8 cellular contexts compared by ENCODE assay signal in genomic region chr4:105895324-105895608, GRCh38. TPM values are rescaled to one million over a fixed set of nuclear protein-coding genes. Genes with fewer than 3 reads are reported as not detected.
DNase-seq lines count a peak whose midpoint lies in the region; ATAC-seq and TF ChIP-seq lines count a peak whose summit lies in the region.

Gene NPNT (plus strand): TSS chr4:105895471. CDS start chr4:105895653, 182 bp downstream.

- DNase-seq in foreskin keratinocyte (peak in 1 of 2 donors; percentile 3), ovary (peak in 1 of 5 donors; percentile 33), epidermal melanocyte (ENCODE audit: insufficient read length, low spot score) (no peak)
- no peak for DNase-seq in stimulated activated CD4-positive, alpha-beta T cell treated with anti-CD3 and anti-CD28 coated beads, Interleukin-2, amount 100 ng/mL, for 24 hours
- no peak for DNase-seq in central memory CD4-positive, alpha-beta T cell

- no peaks in the 10 kb centered on the region for H3K9me3 ChIP-seq in OCI-LY1 (ENCODE audit: low read length)
- H3K9me3 ChIP-seq in ovary = no peaks in the 10 kb centered on the region

- WGBS in ovary, 3 donors = 1% methylated on average over 22 to 34 of the region's 34 CpGs; no CpG with 5 or more reads in 1 of the 3 donors

- peak; percentile 31 for ATAC-seq in GM18517 (IDR thresholded peaks at IDR 0.05; ENCODE audit: unreplicated experiment)
- peak; percentile 28 for ATAC-seq in HG02678 (IDR thresholded peaks at IDR 0.05; ENCODE audit: unreplicated experiment)
- ATAC-seq in foreskin keratinocyte = peak; percentile 34

- H3K9me2 ChIP-seq in OCI-LY1 (ENCODE audit: low read depth, low read length) = no peaks in the 10 kb centered on the region

- no peak within 1 kb of the TSS; the same call in 1 of the 2 replicates for H3K9ac ChIP-seq in OCI-LY1 (ENCODE audit: low read length)

- H4K20me1 ChIP-seq in OCI-LY1 (ENCODE audit: insufficient read depth, low read length) = no peaks in the 10 kb centered on the region

- no peaks in the 10 kb centered on the region for H3F3A ChIP-seq in OCI-LY1 (ENCODE audit: insufficient read depth, low read length)

- H3K4me1 ChIP-seq in OCI-LY1 (ENCODE audit: insufficient read depth, low read length, severe bottlenecking) (peaks cover 15% of the 10 kb centered on the region), foreskin keratinocyte (no peaks in the 10 kb centered on the region), ovary (ENCODE audit: insufficient read depth) (peaks cover 6% of the 10 kb centered on the region)

- H3K27ac ChIP-seq in OCI-LY1 (ENCODE audit: low read depth, low read length, poor library complexity, severe bottlenecking) (no peak within 1 kb of the TSS), foreskin keratinocyte (peak within 1 kb of the TSS; percentile 45), ovary (peak within 1 kb of the TSS in 1 of 2 donors; percentile 12)

- intact Hi-C loops in ovary (cut with DNase I) = no loop called here

- no peak for TF ChIP-seq EP300 in ovary (IDR thresholded peaks at IDR 0.05)

- no peaks in the 10 kb centered on the region for H3K79me2 ChIP-seq in OCI-LY1 (ENCODE audit: insufficient read depth, low read length)

- H3K4me3 ChIP-seq in OCI-LY1 (ENCODE audit: low read depth, low read length, poor library complexity, severe bottlenecking) = peak within 1 kb of the TSS; percentile 43
- peak within 1 kb of the TSS; percentile 41 for H3K4me3 ChIP-seq in ovary

- H3K27me3 ChIP-seq in OCI-LY1 (ENCODE audit: insufficient read depth, low read length) (no peaks in the 10 kb centered on the region), foreskin keratinocyte (peaks cover 75% of the 10 kb centered on the region), ovary (no peaks in the 10 kb centered on the region)

- no peak for TF ChIP-seq POLR2A in ovary (IDR thresholded peaks at IDR 0.05)

- H3K4me2 ChIP-seq in OCI-LY1 (ENCODE audit: low read length) = peak within 1 kb of the TSS; percentile 52

- H3K36me3 ChIP-seq in OCI-LY1 (ENCODE audit: insufficient read depth, low read length) (no peaks in the 10 kb centered on the region), ovary (no peaks in the 10 kb centered on the region)

- TF ChIP-seq CTCF in OCI-LY1 (IDR thresholded peaks at IDR 0.05; ENCODE audit: low read length) = no peak
- TF ChIP-seq CTCF in foreskin keratinocyte (conservative IDR thresholded peaks at IDR 0.05) = no peak
- TF ChIP-seq CTCF in ovary (IDR thresholded peaks at IDR 0.05) = no peak

- no peak within 1 kb of the TSS for H2AFZ ChIP-seq in OCI-LY1 (ENCODE audit: low read length)

RNA-seq across cellular contexts. Expression of gene NPNT, which starts in this region (rescaled TPM):
- total RNA-seq in foreskin keratinocyte (0.51 and 1.4 TPM in 2 replicates), ovary (10 to 100 TPM in 4 of 7 donors, 1 to 10 TPM in 3; 4.3 to 33.0 (median 16.0) TPM)
- polyA plus RNA-seq in foreskin keratinocyte (0.48 and 0.70 TPM in 2 replicates), ovary (10 to 100 TPM; 13.3 to 49.9 TPM)
